1 cellular context compared by ENCODE assay signal in the genomic region with DNA sequence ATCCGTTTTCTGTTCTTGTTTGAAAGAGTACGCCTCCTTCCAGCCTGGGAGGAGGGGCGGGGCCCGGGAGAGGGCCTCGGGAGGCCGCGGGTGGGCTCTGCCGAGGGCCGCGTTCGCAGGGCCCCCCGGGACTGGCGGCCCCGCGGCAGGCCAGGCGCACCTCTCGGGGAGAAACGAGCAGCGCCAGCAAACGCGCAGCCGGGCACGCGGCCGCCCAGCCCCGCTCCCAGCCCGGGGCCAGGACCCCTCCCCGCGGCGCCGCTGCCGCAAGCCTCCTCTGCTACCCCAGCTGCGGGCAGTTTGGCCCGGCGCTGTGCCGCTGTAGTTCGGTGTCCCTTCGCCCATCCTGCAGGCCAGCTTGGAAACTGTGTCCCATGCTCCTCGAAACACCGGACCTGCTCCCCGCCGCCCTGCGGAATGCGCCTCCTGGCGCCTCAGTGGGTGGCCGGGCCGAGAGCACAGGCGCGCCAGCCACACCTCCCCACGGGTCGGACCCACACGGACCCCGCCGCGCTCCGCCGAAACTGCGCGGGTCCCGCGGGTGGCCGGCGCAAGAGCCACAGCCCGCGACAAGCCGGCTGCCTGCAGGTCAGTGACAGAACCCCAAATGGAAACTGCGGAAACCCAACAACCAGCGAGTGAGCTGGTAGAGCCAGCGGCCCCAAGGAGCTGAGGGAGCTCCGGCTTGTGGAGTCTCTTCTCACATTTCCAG.
TF ChIP-seq lines count a peak whose summit lies in the region.

No MANE protein-coding gene starts in this region.

TF ChIP-seq in GM12878, 131 proteins besides CTCF, POLR2A, EP300 and RAD21 (continued from another document):
- TF ChIP-seq MEF2B (IDR thresholded peaks at IDR 0.05; ENCODE audit: partially characterized antibody, poor library complexity, severe bottlenecking) (no peak), NFYA (IDR thresholded peaks at IDR 0.05; ENCODE audit: borderline replicate concordance, low read depth, low read length) (no peak), TARDBP (IDR thresholded peaks at IDR 0.05; ENCODE audit: borderline replicate concordance) (no peak), NR2F1 (conservative IDR thresholded peaks at IDR 0.05) (no peak), ZNF24 (IDR thresholded peaks at IDR 0.05) (no peak), EZH2 (IDR thresholded peaks at IDR 0.05; ENCODE audit: borderline replicate concordance, control insufficient read depth, low read depth, low read length) (no peak), RELA (IDR thresholded peaks at IDR 0.05; ENCODE audit: borderline replicate concordance, partially characterized antibody) (no peak), MYC (IDR thresholded peaks at IDR 0.05; ENCODE audit: insufficient read depth, insufficient read length, insufficient replicate concordance, low read length, severe bottlenecking) (no peak), SIN3A (IDR thresholded peaks at IDR 0.05; ENCODE audit: low read depth, low read length) (no peak), FOS (IDR thresholded peaks at IDR 0.05; ENCODE audit: borderline replicate concordance, extremely low read depth, insufficient read length) (no peak), BACH1 (IDR thresholded peaks at IDR 0.05; ENCODE audit: borderline replicate concordance) (no peak)
- TF ChIP-seq, protein P1, sequence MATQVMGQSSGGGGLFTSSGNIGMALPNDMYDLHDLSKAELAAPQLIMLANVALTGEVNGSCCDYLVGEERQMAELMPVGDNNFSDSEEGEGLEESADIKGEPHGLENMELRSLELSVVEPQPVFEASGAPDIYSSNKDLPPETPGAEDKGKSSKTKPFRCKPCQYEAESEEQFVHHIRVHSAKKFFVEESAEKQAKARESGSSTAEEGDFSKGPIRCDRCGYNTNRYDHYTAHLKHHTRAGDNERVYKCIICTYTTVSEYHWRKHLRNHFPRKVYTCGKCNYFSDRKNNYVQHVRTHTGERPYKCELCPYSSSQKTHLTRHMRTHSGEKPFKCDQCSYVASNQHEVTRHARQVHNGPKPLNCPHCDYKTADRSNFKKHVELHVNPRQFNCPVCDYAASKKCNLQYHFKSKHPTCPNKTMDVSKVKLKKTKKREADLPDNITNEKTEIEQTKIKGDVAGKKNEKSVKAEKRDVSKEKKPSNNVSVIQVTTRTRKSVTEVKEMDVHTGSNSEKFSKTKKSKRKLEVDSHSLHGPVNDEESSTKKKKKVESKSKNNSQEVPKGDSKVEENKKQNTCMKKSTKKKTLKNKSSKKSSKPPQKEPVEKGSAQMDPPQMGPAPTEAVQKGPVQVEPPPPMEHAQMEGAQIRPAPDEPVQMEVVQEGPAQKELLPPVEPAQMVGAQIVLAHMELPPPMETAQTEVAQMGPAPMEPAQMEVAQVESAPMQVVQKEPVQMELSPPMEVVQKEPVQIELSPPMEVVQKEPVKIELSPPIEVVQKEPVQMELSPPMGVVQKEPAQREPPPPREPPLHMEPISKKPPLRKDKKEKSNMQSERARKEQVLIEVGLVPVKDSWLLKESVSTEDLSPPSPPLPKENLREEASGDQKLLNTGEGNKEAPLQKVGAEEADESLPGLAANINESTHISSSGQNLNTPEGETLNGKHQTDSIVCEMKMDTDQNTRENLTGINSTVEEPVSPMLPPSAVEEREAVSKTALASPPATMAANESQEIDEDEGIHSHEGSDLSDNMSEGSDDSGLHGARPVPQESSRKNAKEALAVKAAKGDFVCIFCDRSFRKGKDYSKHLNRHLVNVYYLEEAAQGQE (IDR thresholded peaks at IDR 0.05; ENCODE audit: low read depth, low read length), result no peak
- TF ChIP-seq, protein P2, sequence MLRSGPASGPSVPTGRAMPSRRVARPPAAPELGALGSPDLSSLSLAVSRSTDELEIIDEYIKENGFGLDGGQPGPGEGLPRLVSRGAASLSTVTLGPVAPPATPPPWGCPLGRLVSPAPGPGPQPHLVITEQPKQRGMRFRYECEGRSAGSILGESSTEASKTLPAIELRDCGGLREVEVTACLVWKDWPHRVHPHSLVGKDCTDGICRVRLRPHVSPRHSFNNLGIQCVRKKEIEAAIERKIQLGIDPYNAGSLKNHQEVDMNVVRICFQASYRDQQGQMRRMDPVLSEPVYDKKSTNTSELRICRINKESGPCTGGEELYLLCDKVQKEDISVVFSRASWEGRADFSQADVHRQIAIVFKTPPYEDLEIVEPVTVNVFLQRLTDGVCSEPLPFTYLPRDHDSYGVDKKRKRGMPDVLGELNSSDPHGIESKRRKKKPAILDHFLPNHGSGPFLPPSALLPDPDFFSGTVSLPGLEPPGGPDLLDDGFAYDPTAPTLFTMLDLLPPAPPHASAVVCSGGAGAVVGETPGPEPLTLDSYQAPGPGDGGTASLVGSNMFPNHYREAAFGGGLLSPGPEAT (IDR thresholded peaks at IDR 0.05; ENCODE audit: low read depth), result no peak
TF ChIP-seq in GM12878: peak in this region for 0.
